Comparison of ENCODE assay signal across 27 cellular contexts in genomic region chr9:98230354-98230753, GRCh38. TPM values are rescaled to one million over a fixed set of nuclear protein-coding genes. Genes with fewer than 3 reads are reported as not detected.
A peak's percentile ranks its signal among the peaks of the same experiment; 100 is the strongest.
DNase-seq lines count a peak whose midpoint lies in the region; ATAC-seq and TF ChIP-seq lines count a peak whose summit lies in the region.
"Had no signal": no experiment of that assay in that cellular context is flagged by ENCODE, and none has a peak within 500 bp of the region (broad histone marks: within the 10 kb centered on the region; RNA-seq: fewer than 3 reads in every experiment).

No MANE protein-coding gene starts in this region.

- CTCF ChIA-PET in Panc1 (lab: Charles Lee): no interaction called here
- CTCF ChIA-PET in activated CD8-positive, alpha-beta T cell treated with anti-CD3 and anti-CD28 coated beads, Interleukin-2, amount 10 ng/mL, durations not matched to agents 7 days and 5 days (lab: Charles Lee): no interaction called here

- no peak for TF ChIP-seq POLR2A in prostate gland (IDR thresholded peaks at IDR 0.05)

- WGBS in prostate gland: 48% methylated on average over 9 of the region's 9 CpGs

- H3K27me3 Mint-ChIP-seq in activated CD8-positive, alpha-beta T cell treated with anti-CD3 and anti-CD28 coated beads, Interleukin-2, amount 10 ng/mL, durations not matched to agents 7 days and 5 days (ENCODE audit: low read depth): no peaks in the 10 kb centered on the region
- H3K27me3 Mint-ChIP-seq: activated CD4-positive, alpha-beta memory T cell treated with anti-CD3 and anti-CD28 coated beads for 36 hours; activated naive CD8-positive, alpha-beta T cell; activated T-helper 17 cell treated with anti-CD3 and anti-CD28 coated beads, Interleukin-2, amount 50 U/mL, for 72 hours; effector memory CD8-positive, alpha-beta T cell had no signal

- H3K4me3 Mint-ChIP-seq in activated CD8-positive, alpha-beta T cell treated with anti-CD3 and anti-CD28 coated beads, Interleukin-2, amount 10 ng/mL, durations not matched to agents 7 days and 5 days: no peak overlapping the region
- H3K4me3 Mint-ChIP-seq: activated CD4-positive, alpha-beta memory T cell treated with anti-CD3 and anti-CD28 coated beads for 36 hours; activated naive CD8-positive, alpha-beta T cell; activated T-helper 17 cell treated with anti-CD3 and anti-CD28 coated beads, Interleukin-2, amount 50 U/mL, for 72 hours; effector memory CD8-positive, alpha-beta T cell had no signal

- intact Hi-C loops in Panc1 (cut with micrococcal nuclease; ENCODE audit: unreplicated experiment): no loop called here
- intact Hi-C loops in prostate gland (cut with DNase I): no loop called here

- H3K36me3 ChIP-seq in Panc1 (ENCODE audit: control insufficient read depth, insufficient read depth, low read length) (no peaks in the 10 kb centered on the region), prostate gland (no peaks in the 10 kb centered on the region)
- H3K36me3 ChIP-seq: cardiac muscle cell had no signal

- no peak overlapping the region for H3K4me3 ChIP-seq in Panc1 (ENCODE audit: low read depth in 2 of 2, low read length in 2 of 2)
- H3K4me3 ChIP-seq in prostate gland: no peak overlapping the region
- H3K4me3 ChIP-seq: BLaER1, cardiac muscle cell, coronary artery, heart right ventricle, thoracic aorta had no signal

- in situ Hi-C loops in Panc1 (cut with HindIII; ENCODE audit: low pct_unique_long_range_greater_than_20kb, low sequenced_read_pairs): no loop called here

- H3K4me1 Mint-ChIP-seq in activated CD8-positive, alpha-beta T cell treated with anti-CD3 and anti-CD28 coated beads, Interleukin-2, amount 10 ng/mL, durations not matched to agents 7 days and 5 days (ENCODE audit: low read depth): no peaks in the 10 kb centered on the region

- no peaks in the 10 kb centered on the region for H3K36me3 Mint-ChIP-seq in activated CD8-positive, alpha-beta T cell treated with anti-CD3 and anti-CD28 coated beads, Interleukin-2, amount 10 ng/mL, durations not matched to agents 7 days and 5 days (ENCODE audit: low read depth)

- peaks cover 4% of the 10 kb centered on the region for H3K4me1 ChIP-seq in Panc1 (ENCODE audit: control insufficient read depth, insufficient read depth, low read length)
- no peaks in the 10 kb centered on the region for H3K4me1 ChIP-seq in prostate gland (replicated peaks)

- no peak for DNase-seq in Panc1 (ENCODE audit: low read depth, low spot score)
- no peak for DNase-seq in left lobe of liver (ENCODE audit: low spot score)
- peak; percentile 70 for DNase-seq in prostate gland (ENCODE audit: low spot score)
- no peak for DNase-seq in activated CD8-positive, alpha-beta T cell treated with anti-CD3 and anti-CD28 coated beads, Interleukin-2, amount 10 ng/mL, durations not matched to agents 7 days and 5 days
- DNase-seq in NK-92 (lab: John Stamatoyannopoulos, UW; ENCODE audit: unreplicated experiment): no peak
- no peak for DNase-seq in iPS-NIHi7 (ENCODE audit: extremely low spot score)
- DNase-seq in NCI-H82 (lab: John Stamatoyannopoulos, UW): no peak
- DNase-seq: activated CD4-positive, alpha-beta memory T cell treated with anti-CD3 and anti-CD28 coated beads for 36 hours; activated CD4-positive, CD25-positive, alpha-beta regulatory T cell treated with anti-CD3 and anti-CD28 coated beads, Interleukin-2, amount 50 U/mL, for 72 hours; activated CD8-positive, alpha-beta memory T cell treated with anti-CD3 and anti-CD28 coated beads, Interleukin-2, amount 50 U/mL, for 48 hours; anterior cingulate cortex; DMS79 treated with DMSO at 0.1 percent for 48 hours; effector memory CD8-positive, alpha-beta T cell; foreskin keratinocyte; heart right ventricle; Karpas-422; NCI-H1694 treated with DMSO at 0.1 percent for 48 hours; NCI-H2171; NCI-H524; stimulated activated naive CD8-positive, alpha-beta T cell treated with anti-CD3 and anti-CD28 coated beads, Interleukin-15, Interleukin-2, amounts not matched to agents 100 U/mL and 50 U/mL, for 24 hours had no signal

- H3K9me3 Mint-ChIP-seq in activated CD8-positive, alpha-beta T cell treated with anti-CD3 and anti-CD28 coated beads, Interleukin-2, amount 10 ng/mL, durations not matched to agents 7 days and 5 days (ENCODE audit: insufficient read depth): no peaks in the 10 kb centered on the region
- H3K9me3 Mint-ChIP-seq: activated CD4-positive, alpha-beta memory T cell treated with anti-CD3 and anti-CD28 coated beads for 36 hours; activated T-helper 17 cell treated with anti-CD3 and anti-CD28 coated beads, Interleukin-2, amount 50 U/mL, for 72 hours; effector memory CD8-positive, alpha-beta T cell had no signal

- BruUV-seq in Panc1 (replicated peaks; lab: Mats Ljungman, UMichigan): no TSS peak

- H3K27me3 ChIP-seq in Panc1 (ENCODE audit: control insufficient read depth, insufficient read depth, low read length) (no peaks in the 10 kb centered on the region), prostate gland (replicated peaks; ENCODE audit: insufficient read depth) (no peaks in the 10 kb centered on the region)
- H3K27me3 ChIP-seq: BLaER1, cardiac muscle cell, foreskin keratinocyte, heart right ventricle had no signal

- peak; percentile 45; the same call in 1 of the 2 replicates for ATAC-seq in Panc1
- ATAC-seq in left lobe of liver: peak; percentile 17
- no peak for ATAC-seq in activated CD8-positive, alpha-beta T cell treated with anti-CD3 and anti-CD28 coated beads, Interleukin-2, amount 10 ng/mL, durations not matched to agents 7 days and 5 days
- ATAC-seq: activated T-helper 17 cell treated with anti-CD3 and anti-CD28 coated beads, Interleukin-2, amount 50 U/mL, for 72 hours; effector memory CD8-positive, alpha-beta T cell; foreskin keratinocyte; heart right ventricle; stimulated activated naive CD8-positive, alpha-beta T cell treated with anti-CD3 and anti-CD28 coated beads, Interleukin-15, Interleukin-2, amounts not matched to agents 100 U/mL and 50 U/mL, for 24 hours had no signal

- H3K27ac Mint-ChIP-seq in activated CD8-positive, alpha-beta T cell treated with anti-CD3 and anti-CD28 coated beads, Interleukin-2, amount 10 ng/mL, durations not matched to agents 7 days and 5 days: no peak overlapping the region
- H3K27ac Mint-ChIP-seq: activated CD4-positive, alpha-beta memory T cell treated with anti-CD3 and anti-CD28 coated beads for 36 hours; activated naive CD8-positive, alpha-beta T cell; activated T-helper 17 cell treated with anti-CD3 and anti-CD28 coated beads, Interleukin-2, amount 50 U/mL, for 72 hours; effector memory CD8-positive, alpha-beta T cell had no signal

- POLR2A ChIA-PET in Panc1 (lab: Charles Lee): no interaction called here
- POLR2A ChIA-PET in activated CD8-positive, alpha-beta T cell treated with anti-CD3 and anti-CD28 coated beads, Interleukin-2, amount 10 ng/mL, durations not matched to agents 7 days and 5 days (lab: Charles Lee): no interaction called here

- TF ChIP-seq CTCF in C4-2B (conservative IDR thresholded peaks at IDR 0.05) (no peak), Panc1 (IDR thresholded peaks at IDR 0.05) (no peak), prostate gland (IDR thresholded peaks at IDR 0.05) (no peak)

- H3K27ac ChIP-seq in C4-2B (peak overlapping the region; percentile 57), Panc1 (ENCODE audit: low read length) (no peak overlapping the region), prostate gland (peak overlapping the region in 1 of 2 donors; percentile 4)
- H3K27ac ChIP-seq: BLaER1, cardiac muscle cell, coronary artery, foreskin keratinocyte, thoracic aorta had no signal

- H3K9me3 ChIP-seq in Panc1 (ENCODE audit: control insufficient read depth, insufficient read depth, low read depth, low read length) (no peaks in the 10 kb centered on the region), prostate gland (no peaks in the 10 kb centered on the region)
- H3K9me3 ChIP-seq: BLaER1, heart right ventricle, thoracic aorta had no signal

RNA-seq across cellular contexts. Expression of gene TBC1D2, which starts 25.1 kb away (rescaled TPM):
- total RNA-seq in Panc1 (2021; ENCODE audit: unreplicated experiment) (2.4 TPM), left lobe of liver (17.4 TPM), prostate gland (10 to 100 TPM; 18.4 to 18.8 TPM)
- polyA plus RNA-seq in Panc1 (2012; ENCODE audit: insufficient read length): 1.8 TPM
- total RNA-seq in activated CD8-positive, alpha-beta T cell treated with anti-CD3 and anti-CD28 coated beads, Interleukin-2, amount 10 ng/mL, durations not matched to agents 7 days and 5 days: 1 to 10 TPM; 3.0 to 3.5 TPM

RNA-seq across cellular contexts. Expression of gene CORO2A, which starts 37.9 kb away (rescaled TPM):
- 2.0 TPM for total RNA-seq in Panc1 (2021; ENCODE audit: unreplicated experiment)
- 3.3 TPM for polyA plus RNA-seq in Panc1 (2012; ENCODE audit: insufficient read length)
- 3.7 TPM for total RNA-seq in left lobe of liver
- total RNA-seq in prostate gland: 10 to 100 TPM; 31.2 to 45.3 TPM
- total RNA-seq in activated CD8-positive, alpha-beta T cell treated with anti-CD3 and anti-CD28 coated beads, Interleukin-2, amount 10 ng/mL, durations not matched to agents 7 days and 5 days: 1 to 10 TPM; 9.2 TPM
